ENCODE assay signal across 9 cellular contexts in the genomic region with DNA sequence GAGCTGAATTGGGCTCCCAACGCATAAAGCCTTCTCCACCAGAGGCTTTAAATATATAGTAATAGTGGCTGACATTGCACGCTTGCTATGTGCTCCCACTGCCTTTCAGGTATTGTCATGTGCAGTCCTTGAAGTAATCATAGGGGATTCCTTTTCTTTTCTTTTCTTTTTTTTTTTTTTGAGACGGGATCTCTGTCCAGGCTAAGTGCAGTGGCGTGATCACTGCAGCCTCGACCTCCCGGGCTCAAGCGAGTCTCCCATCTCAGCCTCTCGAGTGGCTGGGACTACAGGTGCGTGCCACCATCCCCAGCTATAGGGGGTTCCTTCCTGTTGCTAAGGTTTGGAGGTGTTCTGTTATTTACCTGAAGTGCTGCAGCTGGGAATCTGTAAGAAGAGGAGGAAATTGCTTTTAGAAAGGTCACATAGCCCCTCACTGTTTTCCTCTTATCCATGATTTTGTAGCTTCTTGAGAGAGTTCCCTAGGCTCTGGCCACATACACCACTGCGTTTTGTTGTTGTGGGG. TPM values are rescaled to one million over a fixed set of nuclear protein-coding genes. Genes with fewer than 3 reads are reported as not detected.
A peak's percentile ranks its signal among the peaks of the same experiment; 100 is the strongest.
DNase-seq lines count a peak whose midpoint lies in the region; ATAC-seq and TF ChIP-seq lines count a peak whose summit lies in the region.
"Had no signal": no experiment of that assay in that cellular context is flagged by ENCODE, and none has a peak within 500 bp of the region (broad histone marks: within the 10 kb centered on the region; RNA-seq: fewer than 3 reads in every experiment).

No MANE protein-coding gene starts in this region.

- peaks cover 28% of the 10 kb centered on the region for H4K20me1 ChIP-seq in Loucy (ENCODE audit: insufficient read depth, low read length, poor library complexity, severe bottlenecking)

- no peaks in the 10 kb centered on the region for H3K9me3 Mint-ChIP-seq in natural killer cell

- H3K4me1 Mint-ChIP-seq in natural killer cell: peaks cover 25 to 28% of the 10 kb centered on the region in 2 donors

- TF ChIP-seq CTCF in AG09309 (IDR thresholded peaks at IDR 0.05; ENCODE audit: control insufficient read depth, insufficient read depth, low read depth, low read length, missing control alignments): no peak
- no peak for TF ChIP-seq CTCF in Loucy (conservative IDR thresholded peaks at IDR 0.05; ENCODE audit: low read length)
- no peak for TF ChIP-seq CTCF in natural killer cell (IDR thresholded peaks at IDR 0.05)

- H3K27ac Mint-ChIP-seq in natural killer cell: peak overlapping the region; percentile 95 to 98

- H3K9ac ChIP-seq in Loucy (ENCODE audit: low read depth, low read length, poor library complexity, severe bottlenecking) (peak overlapping the region; percentile 100), duodenal mucosa (ENCODE audit: low read depth in 1 of 2, low read length in 2 of 2) (peak overlapping the region; percentile 95 to 97)

- peak overlapping the region; percentile 93 for H3K4me2 ChIP-seq in Loucy (ENCODE audit: low read depth, low read length, poor library complexity, severe bottlenecking)

- H3K9me2 ChIP-seq in Loucy (replicated peaks; ENCODE audit: low read depth, low read length): no peaks in the 10 kb centered on the region

- H3K4me3 ChIP-seq in AG09309 (ENCODE audit: control insufficient read depth, low read depth, low read length): peak overlapping the region; percentile 76
- H3K4me3 ChIP-seq in Loucy (ENCODE audit: low read length, poor library complexity, severe bottlenecking): peak overlapping the region; percentile 100
- H3K4me3 ChIP-seq in duodenal mucosa (ENCODE audit: low read depth in 1 of 2, low read length in 2 of 2): peak overlapping the region; percentile 96 to 97

- no peaks in the 10 kb centered on the region for H3K9me3 ChIP-seq in Loucy (ENCODE audit: insufficient read depth, low read depth, low read length)
- no peaks in the 10 kb centered on the region for H3K9me3 ChIP-seq in duodenal mucosa (ENCODE audit: control insufficient read depth in 1 of 2, low read length in 2 of 2)

- peaks cover 35% of the 10 kb centered on the region for H3K79me2 ChIP-seq in Loucy (ENCODE audit: insufficient read depth, low read length)

- intact Hi-C loops in natural killer cell (cut with micrococcal nuclease): loop anchor here (10.0 kb wide), 1 partner anchor 486 kb away; the partner anchor contains the start of gene DHX8

- H3K27me3 Mint-ChIP-seq in natural killer cell (ENCODE audit: low read depth in 2 of 2): no peaks in the 10 kb centered on the region

- DNase-seq in AG09309 (ENCODE audit: low read depth): no peak
- DNase-seq in natural killer cell: no peak
- no peak for DNase-seq in activated effector memory CD4-positive, alpha-beta T cell treated with anti-CD3 and anti-CD28 coated beads, Interleukin-2, amount 50 U/mL, for 16 hours
- DNase-seq: NCI-H524 had no signal

- H3K4me3 Mint-ChIP-seq in natural killer cell: peak overlapping the region; percentile 97

- H3K36me3 Mint-ChIP-seq in natural killer cell: no peaks in the 10 kb centered on the region

- H3K4me1 ChIP-seq in Loucy (ENCODE audit: insufficient read depth, low read length, poor library complexity, severe bottlenecking): peaks cover 22% of the 10 kb centered on the region
- peaks cover 19 to 27% of the 10 kb centered on the region in 2 donors for H3K4me1 ChIP-seq in duodenal mucosa (ENCODE audit: control insufficient read depth in 1 of 2, insufficient read depth in 2 of 2, low read length in 2 of 2)

- ATAC-seq in natural killer cell (no peak), HG03442 (IDR thresholded peaks at IDR 0.05; ENCODE audit: unreplicated experiment) (no peak), HG02623 (IDR thresholded peaks at IDR 0.05; ENCODE audit: unreplicated experiment) (no peak), GM21717 (IDR thresholded peaks at IDR 0.05; ENCODE audit: unreplicated experiment) (no peak)

- H3F3A ChIP-seq in Loucy (ENCODE audit: low read depth): peaks cover 2% of the 10 kb centered on the region; the same call in 1 of the 2 replicates

- H2AFZ ChIP-seq in Loucy (ENCODE audit: low read length): no peak overlapping the region

- peaks cover 24% of the 10 kb centered on the region; the same call in 1 of the 2 replicates for H3K36me3 ChIP-seq in Loucy (ENCODE audit: insufficient read depth, low read length)
- H3K36me3 ChIP-seq in duodenal mucosa (ENCODE audit: control insufficient read depth in 1 of 2, insufficient read depth in 2 of 2, low read length in 2 of 2): peaks cover 19 to 36% of the 10 kb centered on the region in 2 donors

- peaks cover 10% of the 10 kb centered on the region for H3K27me3 ChIP-seq in Loucy (ENCODE audit: insufficient read depth, low read length, poor library complexity, severe bottlenecking)
- no peaks in the 10 kb centered on the region for H3K27me3 ChIP-seq in duodenal mucosa (ENCODE audit: control insufficient read depth in 1 of 2, insufficient read depth in 2 of 2, low read length in 2 of 2)

- peak overlapping the region; percentile 90 for H3K27ac ChIP-seq in duodenal mucosa (ENCODE audit: low read depth, low read length)

RNA-seq across cellular contexts. Expression of gene RPL27, which starts 0.8 kb away (rescaled TPM):
- 100 to 1,000 TPM; 555 to 671 (median 608) TPM for total RNA-seq in natural killer cell

RNA-seq across cellular contexts. Expression of gene IFI35, which starts 7.5 kb away (rescaled TPM):
- total RNA-seq in natural killer cell: 10 to 100 TPM; 50.0 to 66.8 (median 59.4) TPM

RNA-seq across cellular contexts. Expression of gene RUNDC1, which starts 18.7 kb away (rescaled TPM):
- 10 to 100 TPM; 11.6 to 15.8 (median 14.6) TPM for total RNA-seq in natural killer cell

RNA-seq across cellular contexts. Expression of gene PTGES3L, which starts 19.2 kb away (rescaled TPM):
- under 1 TPM in 2 of 3 donors, not detected in 1; 0.53 to 0.87 TPM for total RNA-seq in natural killer cell

RNA-seq across cellular contexts. Expression of gene VAT1, which starts 23.1 kb away (rescaled TPM):
- total RNA-seq in natural killer cell: 10 to 100 TPM; 21.1 to 32.1 (median 31.9) TPM
